In genomic region chr15:74794970-74795349, GRCh38 we compare ENCODE assay signal across 17 cellular contexts. TPM values are rescaled to one million over a fixed set of nuclear protein-coding genes. Genes with fewer than 3 reads are reported as not detected.
DNase-seq lines count a peak whose midpoint lies in the region; TF ChIP-seq lines count a peak whose summit lies in the region.
"Had no signal": no experiment of that assay in that cellular context is flagged by ENCODE, and none has a peak within 500 bp of the region (broad histone marks: within the 10 kb centered on the region; RNA-seq: fewer than 3 reads in every experiment).

No MANE protein-coding gene starts in this region.

- peaks cover 33% of the 10 kb centered on the region for H3K4me1 Mint-ChIP-seq in MCF 10A (ENCODE audit: insufficient read depth, unreplicated experiment)
- H3K4me1 Mint-ChIP-seq in activated CD4-positive, alpha-beta memory T cell treated with anti-CD3 and anti-CD28 coated beads for 36 hours (ENCODE audit: low read depth) = peaks cover 90% of the 10 kb centered on the region

- H3K9me3 ChIP-seq in breast epithelium (no peaks in the 10 kb centered on the region), esophagus squamous epithelium (no peaks in the 10 kb centered on the region), thymus (ENCODE audit: control insufficient read depth) (no peaks in the 10 kb centered on the region)
- H3K9me3 ChIP-seq: psoas muscle had no signal

- no peak for TF ChIP-seq POLR2A in breast epithelium (IDR thresholded peaks at IDR 0.05)
- no peak for TF ChIP-seq POLR2A in esophagus squamous epithelium (IDR thresholded peaks at IDR 0.05)

- CTCF ChIA-PET in MCF 10A (lab: Yijun Ruan, JAX) = interaction anchor here (0.6 to 3.8 kb wide), 5 partner anchors 11 to 249 kb away, joined by 3 to 20 read pairs (median 6); no protein-coding TSS in a partner anchor
- CTCF ChIA-PET in activated CD4-positive, alpha-beta memory T cell treated with anti-CD3 and anti-CD28 coated beads for 36 hours (lab: Charles Lee) = interaction anchor here (1.8 to 20.5 kb wide), 6 partner anchors 17 to 159 kb away, joined by 4 to 1220 read pairs (median 10); partner anchors contain the start of genes CSK and ULK3

- H3K4me3 ChIP-seq in breast epithelium (no peak overlapping the region), esophagus squamous epithelium (no peak overlapping the region), thymus (ENCODE audit: low read length) (no peak overlapping the region)
- H3K4me3 ChIP-seq: psoas muscle had no signal

- intact Hi-C loops in MCF 10A (cut with micrococcal nuclease) (no loop called here), breast epithelium (cut with DNase I; ENCODE audit: low total_unique reads) (no loop called here), esophagus squamous epithelium (cut with DNase I) (no loop called here)
- intact Hi-C loops in activated CD4-positive, alpha-beta memory T cell treated with anti-CD3 and anti-CD28 coated beads for 36 hours (cut with micrococcal nuclease) = no loop called here

- DNase-seq in MCF 10A (ENCODE audit: unreplicated experiment) (no peak), breast epithelium (ENCODE audit: low spot score in 2 of 2) (no peak), esophagus squamous epithelium (lab: John Stamatoyannopoulos, UW) (no peak), DMS 273 (lab: John Stamatoyannopoulos, UW; ENCODE audit: unreplicated experiment) (no peak), dermis blood vessel endothelial cell (no peak), NCI-H1436 treated with DMSO at 0.1 percent for 48 hours (lab: John Stamatoyannopoulos, UW) (no peak)
- DNase-seq in activated CD4-positive, alpha-beta memory T cell treated with anti-CD3 and anti-CD28 coated beads for 36 hours = no peak
- DNase-seq: DMS153, KBM-7, NCI-H1092 treated with DMSO at 0.1 percent for 48 hours, NCI-H82, psoas muscle had no signal

- H3K27me3 ChIP-seq in breast epithelium (no peaks in the 10 kb centered on the region), esophagus squamous epithelium (no peaks in the 10 kb centered on the region), thymus (ENCODE audit: control insufficient read depth, insufficient read depth) (no peaks in the 10 kb centered on the region)

- H3K9me3 Mint-ChIP-seq in MCF 10A (ENCODE audit: unreplicated experiment) = no peaks in the 10 kb centered on the region
- H3K9me3 Mint-ChIP-seq in activated CD4-positive, alpha-beta memory T cell treated with anti-CD3 and anti-CD28 coated beads for 36 hours = no peaks in the 10 kb centered on the region
- H3K9me3 Mint-ChIP-seq: dendritic cell treated with granulocyte-macrophage colony-stimulating factor and Interleukin-4, amounts not matched to agents 40 ng/mL and 50 ng/mL, for 4 days; WTC11 had no signal

- H3K36me3 ChIP-seq in breast epithelium = no peaks in the 10 kb centered on the region
- peaks cover 0 to 35% (median 0%) of the 10 kb centered on the region in 3 donors for H3K36me3 ChIP-seq in esophagus squamous epithelium
- H3K36me3 ChIP-seq in thymus (ENCODE audit: control insufficient read depth, insufficient read depth) = peaks cover 24% of the 10 kb centered on the region

- TF ChIP-seq CTCF in MCF 10A (IDR thresholded peaks at IDR 0.05; ENCODE audit: unreplicated experiment) (no peak), breast epithelium (IDR thresholded peaks at IDR 0.05) (no peak), esophagus squamous epithelium (IDR thresholded peaks at IDR 0.05) (no peak)

- BruUV-seq in MCF 10A (replicated peaks; lab: Mats Ljungman, UMichigan) = no TSS peak

- peak overlapping the region; percentile 23 for H3K27ac Mint-ChIP-seq in MCF 10A (ENCODE audit: low read depth, unreplicated experiment)
- peak overlapping the region; percentile 88 for H3K27ac Mint-ChIP-seq in activated CD4-positive, alpha-beta memory T cell treated with anti-CD3 and anti-CD28 coated beads for 36 hours
- H3K27ac Mint-ChIP-seq: dendritic cell treated with granulocyte-macrophage colony-stimulating factor and Interleukin-4, amounts not matched to agents 40 ng/mL and 50 ng/mL, for 4 days; WTC11 had no signal

- H3K36me3 Mint-ChIP-seq in MCF 10A (ENCODE audit: insufficient read depth, unreplicated experiment) = peaks cover 17% of the 10 kb centered on the region
- peaks cover 41% of the 10 kb centered on the region for H3K36me3 Mint-ChIP-seq in activated CD4-positive, alpha-beta memory T cell treated with anti-CD3 and anti-CD28 coated beads for 36 hours
- H3K36me3 Mint-ChIP-seq: WTC11 had no signal

- 93% methylated on average over 7 of the region's 9 CpGs; no CpG with 5 or more reads in 1 of the 2 donors for WGBS in esophagus squamous epithelium, 2 donors
- WGBS in thymus = 92% methylated on average over 9 of the region's 9 CpGs

- H3K4me3 Mint-ChIP-seq in MCF 10A (ENCODE audit: unreplicated experiment) = no peak overlapping the region
- H3K4me3 Mint-ChIP-seq in activated CD4-positive, alpha-beta memory T cell treated with anti-CD3 and anti-CD28 coated beads for 36 hours = peak overlapping the region; percentile 21
- H3K4me3 Mint-ChIP-seq: dendritic cell treated with granulocyte-macrophage colony-stimulating factor and Interleukin-4, amounts not matched to agents 40 ng/mL and 50 ng/mL, for 4 days; WTC11 had no signal

- H3K4me1 ChIP-seq in breast epithelium = peaks cover 9 to 20% of the 10 kb centered on the region in 2 donors
- H3K4me1 ChIP-seq in esophagus squamous epithelium = peaks cover 60 to 100% (median 67%) of the 10 kb centered on the region in 3 donors
- peaks cover 18% of the 10 kb centered on the region for H3K4me1 ChIP-seq in thymus (ENCODE audit: control insufficient read depth, insufficient read depth, low read length)

- POLR2A ChIA-PET in MCF 10A (lab: Yijun Ruan, JAX) = interaction anchor here (1.1 to 1.4 kb wide), 2 partner anchors 8 to 12 kb away, joined by 3 to 4 read pairs; no protein-coding TSS in a partner anchor
- POLR2A ChIA-PET in activated CD4-positive, alpha-beta memory T cell treated with anti-CD3 and anti-CD28 coated beads for 36 hours (lab: Charles Lee) = interaction anchor here (0.9 to 9.4 kb wide), 2 partner anchors 16 to 20 kb away, joined by 4 to 116 read pairs; partner anchors contain the start of gene CSK

- H3K27ac ChIP-seq in breast epithelium = no peak overlapping the region
- peak overlapping the region; percentile 61 to 99 (median 81) for H3K27ac ChIP-seq in esophagus squamous epithelium
- H3K27ac ChIP-seq in thymus (ENCODE audit: low read depth) = peak overlapping the region; percentile 36
- H3K27ac ChIP-seq: psoas muscle had no signal

- H3K27me3 Mint-ChIP-seq in MCF 10A (ENCODE audit: insufficient read depth, unreplicated experiment) = no peaks in the 10 kb centered on the region
- H3K27me3 Mint-ChIP-seq in activated CD4-positive, alpha-beta memory T cell treated with anti-CD3 and anti-CD28 coated beads for 36 hours = no peaks in the 10 kb centered on the region
- H3K27me3 Mint-ChIP-seq: dendritic cell treated with granulocyte-macrophage colony-stimulating factor and Interleukin-4, amounts not matched to agents 40 ng/mL and 50 ng/mL, for 4 days had no signal

RNA-seq across cellular contexts. Expression of gene CSK, which starts 13.1 kb away (rescaled TPM):
- total RNA-seq in MCF 10A (2022) = 50.4 and 65.3 TPM in 2 replicates
- 10 to 100 TPM; 18.7 to 26.2 (median 18.7) TPM for total RNA-seq in breast epithelium
- total RNA-seq in activated CD4-positive, alpha-beta memory T cell treated with anti-CD3 and anti-CD28 coated beads for 36 hours = 100 to 1,000 TPM; 260 to 262 TPM
- total RNA-seq in esophagus squamous epithelium = 100 to 1,000 TPM in 1 of 4 donors, 10 to 100 TPM in 3; 30.6 to 130 (median 45.2) TPM
- polyA plus RNA-seq in thymus = 94.4 TPM
- 31.5 and 87.8 TPM in 2 replicates for total RNA-seq in dermis blood vessel endothelial cell

RNA-seq across cellular contexts. Expression of gene LMAN1L, which starts 17.7 kb away (rescaled TPM):
- total RNA-seq in MCF 10A (2022) (0.23 TPM in 1 of 2 replicates, not detected in the other), breast epithelium (under 1 TPM in 1 of 3 donors, not detected in 2; 0.15 TPM), esophagus squamous epithelium (under 1 TPM in 1 of 4 donors, not detected in 3; 0.18 TPM), dermis blood vessel endothelial cell (not detected in 2 replicates)
- not detected for total RNA-seq in activated CD4-positive, alpha-beta memory T cell treated with anti-CD3 and anti-CD28 coated beads for 36 hours
- 0.41 TPM for polyA plus RNA-seq in thymus
- total RNA-seq: left lobe of liver, subcutaneous adipose tissue, WTC11 had no signal
- polyA plus RNA-seq: psoas muscle had no signal

RNA-seq across cellular contexts. Expression of gene CPLX3, which starts 31.5 kb away (rescaled TPM):
- total RNA-seq in MCF 10A (2022) = not detected in 2 replicates
- total RNA-seq in breast epithelium = under 1 TPM in 1 of 3 donors, not detected in 2; 0.66 TPM
- total RNA-seq in activated CD4-positive, alpha-beta memory T cell treated with anti-CD3 and anti-CD28 coated beads for 36 hours = not detected
- total RNA-seq in esophagus squamous epithelium = under 1 TPM in 1 of 4 donors, not detected in 3; 0.11 TPM
- polyA plus RNA-seq in thymus = 1.1 TPM
- total RNA-seq in dermis blood vessel endothelial cell = not detected in 2 replicates
- total RNA-seq: left lobe of liver, subcutaneous adipose tissue had no signal

RNA-seq across cellular contexts. Expression of gene CYP1A2, which starts 46.3 kb away (rescaled TPM):
- not detected in 2 replicates for total RNA-seq in MCF 10A (2022)
- total RNA-seq in breast epithelium = not detected
- not detected for total RNA-seq in activated CD4-positive, alpha-beta memory T cell treated with anti-CD3 and anti-CD28 coated beads for 36 hours
- total RNA-seq in esophagus squamous epithelium = not detected
- 0.05 TPM for polyA plus RNA-seq in thymus
- total RNA-seq in dermis blood vessel endothelial cell = not detected in 2 replicates
- total RNA-seq: psoas muscle, subcutaneous adipose tissue, WTC11 had no signal

RNA-seq across cellular contexts. Expression of gene ULK3, which starts 48.0 kb away (rescaled TPM):
- 27.6 and 31.3 TPM in 2 replicates for total RNA-seq in MCF 10A (2022)
- 10 to 100 TPM; 28.3 to 48.8 (median 48.0) TPM for total RNA-seq in breast epithelium
- 10 to 100 TPM; 51.4 to 57.6 TPM for total RNA-seq in activated CD4-positive, alpha-beta memory T cell treated with anti-CD3 and anti-CD28 coated beads for 36 hours
- 100 to 1,000 TPM in 1 of 4 donors, 10 to 100 TPM in 3; 53.3 to 113 (median 60.9) TPM for total RNA-seq in esophagus squamous epithelium
- 59.4 TPM for polyA plus RNA-seq in thymus
- 31.0 and 39.3 TPM in 2 replicates for total RNA-seq in dermis blood vessel endothelial cell

Comparison
In these comparisons a context has a peak if more than half of its experiments do, and no peak if none do; other contexts are left out.
1. H3K27ac ChIP-seq: peak in esophagus squamous epithelium (4 of 4) and thymus (single experiment); none in breast epithelium (0 of 2).